In the genomic region with DNA sequence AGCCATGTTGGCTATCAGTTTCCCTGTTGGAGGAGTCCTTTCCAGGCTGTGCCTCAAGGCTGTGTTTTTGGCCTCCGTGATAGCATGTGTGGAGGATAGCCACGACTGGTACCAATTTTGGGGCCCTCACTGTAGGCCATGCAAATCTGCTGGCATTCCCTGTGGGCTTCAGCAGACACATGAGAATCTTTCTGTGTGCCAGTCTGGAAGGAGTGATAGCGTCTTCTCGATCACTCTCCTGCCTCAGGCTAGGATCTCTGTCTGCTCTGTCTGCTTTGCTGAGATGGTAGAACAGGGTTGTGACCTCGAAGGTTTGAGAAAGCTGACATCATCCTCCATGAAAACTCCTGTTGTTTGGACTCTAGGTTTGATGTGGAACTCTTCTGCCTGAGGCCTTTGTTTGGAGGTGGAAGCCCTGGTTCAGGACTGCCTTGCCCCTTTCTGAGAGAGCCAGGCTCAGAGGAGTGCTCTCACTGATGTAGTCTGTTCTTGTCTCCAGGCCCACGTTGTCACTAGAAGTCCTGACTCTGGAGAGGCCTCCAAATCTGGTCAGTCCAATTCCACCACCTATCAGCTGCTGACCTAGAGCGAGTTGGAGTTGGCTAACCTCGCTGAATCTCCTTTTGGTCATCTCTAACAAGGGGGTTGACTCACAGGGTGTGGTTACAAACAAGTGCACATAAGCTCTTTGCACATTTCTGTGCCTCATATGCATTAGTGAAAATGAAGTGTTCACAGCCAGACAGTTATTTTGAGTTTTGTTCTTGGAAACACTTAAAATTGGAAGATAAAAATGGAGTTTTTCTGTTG, we compare ENCODE assay signal across 12 cellular contexts. TPM values are rescaled to one million over a fixed set of nuclear protein-coding genes. Genes with fewer than 3 reads are reported as not detected.
DNase-seq lines count a peak whose midpoint lies in the region; ATAC-seq and TF ChIP-seq lines count a peak whose summit lies in the region.
"Had no signal": no experiment of that assay in that cellular context is flagged by ENCODE, and none has a peak within 500 bp of the region (broad histone marks: within the 10 kb centered on the region; RNA-seq: fewer than 3 reads in every experiment).

No MANE protein-coding gene starts in this region.

- H3K9me3 Mint-ChIP-seq in mesothelial cell of epicardium, result no peaks in the 10 kb centered on the region
- H3K9me3 Mint-ChIP-seq: activated naive CD8-positive, alpha-beta T cell treated with anti-CD3 and anti-CD28 coated beads, Interleukin-2, amount 50 U/mL, for 24 hours had no signal

- H3K27me3 Mint-ChIP-seq in mesothelial cell of epicardium (ENCODE audit: low read depth), result no peaks in the 10 kb centered on the region
- H3K27me3 Mint-ChIP-seq: activated naive CD8-positive, alpha-beta T cell treated with anti-CD3 and anti-CD28 coated beads, Interleukin-2, amount 50 U/mL, for 24 hours had no signal

- H3K27ac Mint-ChIP-seq in mesothelial cell of epicardium, result no peak overlapping the region
- H3K27ac Mint-ChIP-seq: activated naive CD8-positive, alpha-beta T cell treated with anti-CD3 and anti-CD28 coated beads, Interleukin-2, amount 50 U/mL, for 24 hours had no signal

- H3K4me3 ChIP-seq in RWPE2 (ENCODE audit: severe bottlenecking) (no peak overlapping the region), esophagus muscularis mucosa (no peak overlapping the region), gastrocnemius medialis (no peak overlapping the region)

- TF ChIP-seq EP300 in esophagus muscularis mucosa (IDR thresholded peaks at IDR 0.05), result no peak

- H3K9me3 ChIP-seq in RWPE2 (ENCODE audit: severe bottlenecking) (no peaks in the 10 kb centered on the region), esophagus muscularis mucosa (no peaks in the 10 kb centered on the region), gastrocnemius medialis (no peaks in the 10 kb centered on the region)

- peaks cover 5% of the 10 kb centered on the region for H3K36me3 Mint-ChIP-seq in mesothelial cell of epicardium

- H3K27ac ChIP-seq in RWPE2 (ENCODE audit: poor library complexity, severe bottlenecking) (peak overlapping the region; percentile 3), esophagus muscularis mucosa (replicated peaks in 1 of 4) (peak overlapping the region; percentile 36 to 87 (median 86)), gastrocnemius medialis (peak overlapping the region; percentile 93 to 99 (median 97))

- TF ChIP-seq CTCF in RWPE2 (IDR thresholded peaks at IDR 0.05; ENCODE audit: poor library complexity, severe bottlenecking) (no peak), esophagus muscularis mucosa (IDR thresholded peaks at IDR 0.05) (no peak), gastrocnemius medialis (IDR thresholded peaks at IDR 0.05 in 4 of 5, conservative IDR thresholded peaks at IDR 0.05 in 1 of 5) (no peak), mesothelial cell of epicardium (IDR thresholded peaks at IDR 0.05; ENCODE audit: unreplicated experiment) (no peak)

- 74% methylated on average over 8 of the region's 8 CpGs for WGBS in esophagus muscularis mucosa

- in situ Hi-C loops in gastrocnemius medialis (cut with MboI; ENCODE audit: low sequenced_read_pairs in 4 of 4) (no loop called here), G401 (cut with HindIII; ENCODE audit: low sequenced_read_pairs) (no loop called here)

- H3K36me3 ChIP-seq in RWPE2 (ENCODE audit: low read depth) (peaks cover 34% of the 10 kb centered on the region), esophagus muscularis mucosa (peaks cover under 1 to 12% (median 8%) of the 10 kb centered on the region in 4 donors), gastrocnemius medialis (peaks cover 0 to 8% of the 10 kb centered on the region in 2 donors)

- intact Hi-C loops in esophagus muscularis mucosa (cut with DNase I) (no loop called here), gastrocnemius medialis (cut with DNase I; ENCODE audit: low total_unique reads) (no loop called here)

- H3K4me1 Mint-ChIP-seq in mesothelial cell of epicardium, result peaks cover 4% of the 10 kb centered on the region

- DNase-seq in ELF-1 (ENCODE audit: low read depth, low spot score) (peak; percentile 59), RWPE2 (ENCODE audit: low spot score) (no peak), esophagus muscularis mucosa (ENCODE audit: extremely low spot score) (no peak), gastrocnemius medialis (peak; percentile 70), G401 (ENCODE audit: low spot score) (no peak), mesothelial cell of epicardium (ENCODE audit: low spot score in 2 of 2, unreplicated experiment in 2 of 2) (no peak), GF-D8 (lab: John Stamatoyannopoulos, UW) (no peak)
- DNase-seq in activated CD4-positive, alpha-beta T cell treated with anti-CD3 and anti-CD28 coated beads, Interleukin-2, amount 50 U/mL, for 48 hours, result no peak
- DNase-seq: activated naive CD8-positive, alpha-beta T cell treated with anti-CD3 and anti-CD28 coated beads, Interleukin-2, amount 50 U/mL, for 24 hours; NCI-H187 treated with DMSO at 0.1 percent for 48 hours; stimulated activated naive CD8-positive, alpha-beta T cell treated with anti-CD3 and anti-CD28 coated beads, Interleukin-15, Interleukin-2, amounts not matched to agents 100 U/mL and 50 U/mL, for 24 hours had no signal

- no peak for TF ChIP-seq POLR2A in esophagus muscularis mucosa (IDR thresholded peaks at IDR 0.05; ENCODE audit: low read depth)
- peak in 1 of 2 donors; percentile 36 for TF ChIP-seq POLR2A in gastrocnemius medialis (IDR thresholded peaks at IDR 0.05)

- H3K4me1 ChIP-seq in RWPE2 (ENCODE audit: insufficient read depth, poor library complexity, severe bottlenecking) (peaks cover 30% of the 10 kb centered on the region), esophagus muscularis mucosa (peaks cover 65 to 89% (median 80%) of the 10 kb centered on the region in 4 donors), gastrocnemius medialis (peaks cover 82 to 86% of the 10 kb centered on the region in 2 donors)

- H3K27me3 ChIP-seq in RWPE2 (ENCODE audit: insufficient read depth, poor library complexity, severe bottlenecking), result no peaks in the 10 kb centered on the region
- no peaks in the 10 kb centered on the region for H3K27me3 ChIP-seq in esophagus muscularis mucosa
- no peaks in the 10 kb centered on the region for H3K27me3 ChIP-seq in gastrocnemius medialis

- no peak overlapping the region for H3K4me3 Mint-ChIP-seq in mesothelial cell of epicardium
- H3K4me3 Mint-ChIP-seq: activated naive CD8-positive, alpha-beta T cell treated with anti-CD3 and anti-CD28 coated beads, Interleukin-2, amount 50 U/mL, for 24 hours had no signal

- ATAC-seq in RWPE2 (ENCODE audit: low read depth) (peak; percentile 26), gastrocnemius medialis (peak; percentile 13 to 18)
- ATAC-seq: activated naive CD8-positive, alpha-beta T cell treated with anti-CD3 and anti-CD28 coated beads, Interleukin-2, amount 50 U/mL, for 24 hours; stimulated activated naive CD8-positive, alpha-beta T cell treated with anti-CD3 and anti-CD28 coated beads, Interleukin-15, Interleukin-2, amounts not matched to agents 100 U/mL and 50 U/mL, for 24 hours had no signal

RNA-seq across cellular contexts. Expression of gene EDC4, which starts 12.1 kb away (rescaled TPM):
- 10 to 100 TPM; 49.9 to 70.9 (median 52.0) TPM for total RNA-seq in esophagus muscularis mucosa
- 10 to 100 TPM; 27.5 to 58.9 (median 48.5) TPM for total RNA-seq in gastrocnemius medialis
- 40.0 and 80.9 TPM in 2 replicates for total RNA-seq in G401 (2014; rRNA removed; shearing (Covaris generic))
- 71.7 to 83.4 TPM (median 80.2 TPM) in 3 replicates for total RNA-seq in mesothelial cell of epicardium

RNA-seq across cellular contexts. Expression of gene CENPT, which starts 13.3 kb away (rescaled TPM):
- total RNA-seq in esophagus muscularis mucosa (10 to 100 TPM; 30.3 to 50.7 (median 33.2) TPM), gastrocnemius medialis (10 to 100 TPM; 14.9 to 41.2 (median 20.0) TPM), mesothelial cell of epicardium (71.5 to 73.8 TPM (median 73.8 TPM) in 3 replicates)
- total RNA-seq in G401 (2014; rRNA removed; shearing (Covaris generic)), result 27.6 and 41.8 TPM in 2 replicates

RNA-seq across cellular contexts. Expression of gene NUTF2, which starts 14.1 kb away (rescaled TPM):
- total RNA-seq in esophagus muscularis mucosa (100 to 1,000 TPM; 101 to 246 (median 174) TPM), gastrocnemius medialis (100 to 1,000 TPM in 3 of 4 donors, 10 to 100 TPM in 1; 60.1 to 210 (median 114) TPM), mesothelial cell of epicardium (130 to 141 TPM (median 132 TPM) in 3 replicates)
- total RNA-seq in G401 (2014; rRNA removed; shearing (Covaris generic)), result 419 and 444 TPM in 2 replicates

RNA-seq across cellular contexts. Expression of gene THAP11, which starts 18.7 kb away (rescaled TPM):
- total RNA-seq in esophagus muscularis mucosa (100 to 1,000 TPM in 1 of 4 donors, 10 to 100 TPM in 3; 60.2 to 101 (median 78.3) TPM), gastrocnemius medialis (100 to 1,000 TPM in 2 of 4 donors, 10 to 100 TPM in 2; 61.9 to 120 (median 102) TPM), mesothelial cell of epicardium (27.6 to 28.6 TPM (median 28.1 TPM) in 3 replicates)
- total RNA-seq in G401 (2014; rRNA removed; shearing (Covaris generic)), result 38.6 and 50.8 TPM in 2 replicates

RNA-seq across cellular contexts. Expression of gene NRN1L, which starts 23.9 kb away (rescaled TPM):
- total RNA-seq in esophagus muscularis mucosa, result 1 to 10 TPM in 1 of 4 donors, under 1 TPM in 1, not detected in 2; 0.99 to 1.7 TPM
- total RNA-seq in gastrocnemius medialis, result 1 to 10 TPM in 2 of 4 donors, under 1 TPM in 1, not detected in 1; 0.87 to 2.8 (median 1.1) TPM
- total RNA-seq in G401 (2014; rRNA removed; shearing (Covaris generic)), result not detected in 2 replicates
- total RNA-seq in mesothelial cell of epicardium, result 0.66 to 0.99 TPM in 2 of 3 replicates, not detected in the other
- total RNA-seq: mononuclear cell had no signal

Comparison
In these comparisons a context has a peak if more than half of its experiments do, and no peak if none do; other contexts are left out.
1. DNase-seq: peak in ELF-1 (single experiment) and gastrocnemius medialis (2 of 2); none in RWPE2 (single experiment), esophagus muscularis mucosa (single experiment), G401 (single experiment), activated CD4-positive, alpha-beta T cell treated with anti-CD3 and anti-CD28 coated beads, Interleukin-2, amount 50 U/mL, for 48 hours (0 of 2), mesothelial cell of epicardium (0 of 2) and GF-D8 (single experiment).
2. H3K27ac ChIP-seq: peak in every context shown above with its lines; median percentile 97 in gastrocnemius medialis; 86 in esophagus muscularis mucosa; 3 in RWPE2.